Comparison of ENCODE assay signal across 1 cellular context in the genomic region with DNA sequence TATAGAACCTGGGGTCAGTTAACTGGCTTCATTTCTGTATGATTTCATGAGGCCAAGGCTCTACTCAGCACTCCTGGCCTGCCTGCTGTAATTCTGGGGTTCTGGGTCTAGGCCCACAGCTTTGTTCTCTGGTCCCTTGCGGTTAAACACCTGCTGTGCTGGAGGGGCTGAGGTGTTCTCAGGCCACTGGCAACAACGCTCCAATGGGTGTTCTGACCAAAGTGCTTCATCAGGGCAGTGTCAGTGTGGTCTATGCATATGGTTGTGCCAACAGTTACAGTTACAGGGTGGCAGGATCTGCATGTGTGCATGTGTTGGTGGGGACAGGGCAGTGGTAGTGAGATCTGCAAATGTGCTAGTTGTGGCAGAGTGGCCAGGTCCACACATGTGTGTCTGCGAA.
TF ChIP-seq lines count a peak whose summit lies in the region.

No MANE protein-coding gene starts in this region.

TF ChIP-seq in H1, 55 proteins besides CTCF, POLR2A, EP300 and RAD21 (continued from another document):
- TF ChIP-seq CHD7 (IDR thresholded peaks at IDR 0.05; ENCODE audit: insufficient replicate concordance, low read length) (no peak), SAP30 (IDR thresholded peaks at IDR 0.05; ENCODE audit: insufficient read depth, insufficient replicate concordance, low read length) (no peak), BRCA1 (IDR thresholded peaks at IDR 0.05; ENCODE audit: low read depth, low read length) (no peak), RXRA (IDR thresholded peaks at IDR 0.05; ENCODE audit: insufficient read depth, low read depth, low read length) (no peak), KDM5A (IDR thresholded peaks at IDR 0.05; ENCODE audit: low read length) (no peak), TBP (IDR thresholded peaks at IDR 0.05; ENCODE audit: low read depth, low read length) (no peak), EGR1 (IDR thresholded peaks at IDR 0.05; ENCODE audit: borderline replicate concordance, low read depth, low read length) (no peak), POU5F1 (IDR thresholded peaks at IDR 0.05; ENCODE audit: low read depth, low read length) (no peak), RFX5 (IDR thresholded peaks at IDR 0.05; ENCODE audit: borderline replicate concordance, low read depth, low read length) (no peak), SP4 (IDR thresholded peaks at IDR 0.05; ENCODE audit: low read length) (no peak), NANOG (IDR thresholded peaks at IDR 0.05; ENCODE audit: insufficient read depth, low read depth, low read length, poor library complexity, severe bottlenecking) (no peak), HDAC6 (IDR thresholded peaks at IDR 0.05; ENCODE audit: low read depth, low read length) (no peak), FOSL1 (IDR thresholded peaks at IDR 0.05; ENCODE audit: insufficient read depth, low read depth, low read length) (no peak), SP1 (IDR thresholded peaks at IDR 0.05; ENCODE audit: low read depth, low read length) (no peak), E2F6 (IDR thresholded peaks at IDR 0.05) (no peak), TAF7 (optimal IDR thresholded peaks at IDR 0.05; ENCODE audit: borderline replicate concordance, low read depth, low read length) (no peak)
